25 cellular contexts compared by ENCODE assay signal in genomic region chr7:26630361-26630760, GRCh38.
A peak's percentile ranks its signal among the peaks of the same experiment; 100 is the strongest.
DNase-seq lines count a peak whose midpoint lies in the region; TF ChIP-seq lines count a peak whose summit lies in the region.
"Had no signal": no experiment of that assay in that cellular context is flagged by ENCODE, and none has a peak within 500 bp of the region (broad histone marks: within the 10 kb centered on the region; RNA-seq: fewer than 3 reads in every experiment).

No MANE protein-coding gene starts in this region.

- TF ChIP-seq POLR2A in spleen (IDR thresholded peaks at IDR 0.05) (no peak), erythroblast (IDR thresholded peaks at IDR 0.05; ENCODE audit: low read length) (no peak)

- intact Hi-C loops in posterior vena cava (cut with DNase I): no loop called here
- intact Hi-C loops in spleen (cut with DNase I; ENCODE audit: low total_unique reads): no loop called here

- no peaks in the 10 kb centered on the region for H3K27me3 Mint-ChIP-seq in osteocyte (ENCODE audit: unreplicated experiment)
- H3K27me3 Mint-ChIP-seq: B cell had no signal

- no peak overlapping the region for H3K27ac ChIP-seq in spleen
- no peak overlapping the region for H3K27ac ChIP-seq in brain microvascular endothelial cell
- H3K27ac ChIP-seq: 22Rv1; A549; BLaER1 treated with 17β-estradiol and CSF1 and Interleukin-3, amounts not matched to agents 10 nM and 100 nM had no signal

- no peaks in the 10 kb centered on the region for H3K4me1 Mint-ChIP-seq in osteocyte (ENCODE audit: unreplicated experiment)
- H3K4me1 Mint-ChIP-seq: B cell, CD14-positive monocyte had no signal

- H3K27ac Mint-ChIP-seq in osteocyte (ENCODE audit: unreplicated experiment): no peak overlapping the region
- H3K27ac Mint-ChIP-seq: B cell; CD14-positive monocyte; CD4-positive, CD25-positive, alpha-beta regulatory T cell; CD8-positive, alpha-beta memory T cell had no signal

- H3K9me3 Mint-ChIP-seq in osteocyte (ENCODE audit: unreplicated experiment): no peaks in the 10 kb centered on the region
- H3K9me3 Mint-ChIP-seq: CD8-positive, alpha-beta memory T cell had no signal

- no peaks in the 10 kb centered on the region for H3K27me3 ChIP-seq in spleen (replicated peaks in 1 of 7)
- no peaks in the 10 kb centered on the region for H3K27me3 ChIP-seq in brain microvascular endothelial cell (replicated peaks)
- H3K27me3 ChIP-seq: BLaER1 treated with 17β-estradiol and CSF1 and Interleukin-3, amounts not matched to agents 10 nM and 100 nM had no signal

- DNase-seq in NCI-H2227 (lab: John Stamatoyannopoulos, UW; ENCODE audit: unreplicated experiment) (peak; percentile 35), NCI-H2227 treated with DMSO at 0.1 percent for 48 hours (lab: John Stamatoyannopoulos, UW) (no peak), mesenteric fat pad (ENCODE audit: low spot score) (peak; percentile 81), osteocyte (ENCODE audit: extremely low spot score, unreplicated experiment) (peak; percentile 83), posterior vena cava (ENCODE audit: low spot score) (peak; percentile 54), spleen (no peak), brain microvascular endothelial cell (no peak), erythroblast (lab: John Stamatoyannopoulos, UW) (no peak)
- DNase-seq: AML-193; CD4-positive, alpha-beta memory T cell; CD4-positive, CD25-positive, alpha-beta regulatory T cell; CD8-positive, alpha-beta memory T cell; COR-L47; DMS 273 treated with DMSO at 0.1 percent for 48 hours; DMS153; DMS79; DND-41; EL; GDM1 had no signal

- no peaks in the 10 kb centered on the region for H3K9me3 ChIP-seq in spleen
- H3K9me3 ChIP-seq: A549; BLaER1 treated with 17β-estradiol and CSF1 and Interleukin-3, amounts not matched to agents 10 nM and 100 nM had no signal

- TF ChIP-seq CTCF in osteocyte (IDR thresholded peaks at IDR 0.05): no peak
- no peak for TF ChIP-seq CTCF in spleen (IDR thresholded peaks at IDR 0.05 in 8 of 11, conservative IDR thresholded peaks at IDR 0.05 in 3 of 11)
- TF ChIP-seq CTCF in brain microvascular endothelial cell (IDR thresholded peaks at IDR 0.05; ENCODE audit: low read depth, low read length, missing control alignments): no peak

- no peaks in the 10 kb centered on the region for H3K4me1 ChIP-seq in spleen
- H3K4me1 ChIP-seq: A549; BLaER1 treated with 17β-estradiol and CSF1 and Interleukin-3, amounts not matched to agents 10 nM and 100 nM had no signal

- no peaks in the 10 kb centered on the region for H3K36me3 ChIP-seq in spleen
- H3K36me3 ChIP-seq in brain microvascular endothelial cell (replicated peaks): no peaks in the 10 kb centered on the region
- H3K36me3 ChIP-seq: BLaER1 treated with 17β-estradiol and CSF1 and Interleukin-3, amounts not matched to agents 10 nM and 100 nM had no signal

- in situ Hi-C loops in brain microvascular endothelial cell (cut with HindIII; ENCODE audit: low pct_ligation_motif_present, low sequenced_read_pairs): no loop called here

- no peak overlapping the region for H3K4me3 ChIP-seq in spleen
- H3K4me3 ChIP-seq in brain microvascular endothelial cell (ENCODE audit: low read depth, low read length): no peak overlapping the region
- H3K4me3 ChIP-seq: A549; BLaER1 treated with 17β-estradiol and CSF1 and Interleukin-3, amounts not matched to agents 10 nM and 100 nM; GM12878 had no signal

- WGBS in spleen, 5 donors: 93 to 98% (median 97%) methylated on average over 1 to 4 of the region's 4 CpGs

- H3K36me3 Mint-ChIP-seq in osteocyte (ENCODE audit: unreplicated experiment): no peaks in the 10 kb centered on the region
- H3K36me3 Mint-ChIP-seq: CD14-positive monocyte; CD4-positive, alpha-beta memory T cell; CD4-positive, CD25-positive, alpha-beta regulatory T cell; CD8-positive, alpha-beta memory T cell had no signal

- no peak overlapping the region for H3K4me3 Mint-ChIP-seq in osteocyte (ENCODE audit: unreplicated experiment)
- H3K4me3 Mint-ChIP-seq: B cell; CD14-positive monocyte; CD4-positive, alpha-beta memory T cell; CD4-positive, CD25-positive, alpha-beta regulatory T cell; CD8-positive, alpha-beta memory T cell had no signal

Comparison
In these comparisons a context has a peak if more than half of its experiments do, and no peak if none do; other contexts are left out.
1. DNase-seq: peak in NCI-H2227 (single experiment), mesenteric fat pad (single experiment), osteocyte (single experiment) and posterior vena cava (single experiment); none in NCI-H2227 treated with DMSO at 0.1 percent for 48 hours (single experiment), spleen (single experiment), brain microvascular endothelial cell (single experiment) and erythroblast (0 of 2).